Comparison of ENCODE assay signal across 1 cellular context in genomic region chr6:106359989-106360409, GRCh38.
TF ChIP-seq lines count a peak whose summit lies in the region.

No MANE protein-coding gene starts in this region.

TF ChIP-seq in IMR-90, 13 proteins besides CTCF, POLR2A, EP300 and RAD21 (continued from another document):
- no peak for TF ChIP-seq USF2 (IDR thresholded peaks at IDR 0.05; ENCODE audit: low read depth, low read length)
